8 cellular contexts compared by ENCODE assay signal in the genomic region with DNA sequence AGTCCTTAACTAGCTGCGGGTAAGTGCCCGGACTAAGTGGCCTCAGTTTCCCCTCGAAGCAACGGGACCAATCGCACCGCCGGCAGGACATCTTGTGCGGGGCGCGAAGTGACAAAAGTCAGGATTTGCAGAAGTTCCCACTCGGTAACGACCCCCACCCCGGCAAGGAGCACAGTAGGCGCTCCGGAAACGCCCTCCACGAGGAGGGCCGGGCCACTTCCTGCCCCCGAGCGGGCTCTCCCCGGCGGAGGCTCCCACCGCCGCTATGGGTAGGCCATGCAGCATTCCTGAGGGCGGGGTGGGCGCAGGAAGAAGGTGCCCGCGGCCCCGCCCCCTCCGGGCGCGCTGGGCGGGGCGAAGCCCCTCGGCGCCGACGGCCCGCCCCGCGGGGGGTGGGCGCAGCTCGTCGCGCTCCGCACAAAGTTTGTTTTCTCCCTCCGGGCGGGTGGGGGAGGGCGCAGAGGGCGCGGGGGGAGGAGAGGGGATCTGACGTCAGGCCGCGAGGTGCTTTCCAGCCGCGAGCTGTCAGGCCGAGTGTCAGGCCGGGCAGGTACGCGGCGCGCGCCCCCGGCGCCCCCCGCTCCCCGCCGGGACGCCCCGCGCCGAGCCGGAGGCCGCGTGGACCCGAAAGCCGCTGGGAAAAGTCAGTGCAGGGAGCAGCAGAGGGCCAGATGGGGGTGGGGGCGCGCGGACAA. TPM values are rescaled to one million over a fixed set of nuclear protein-coding genes. Genes with fewer than 3 reads are reported as not detected.
A peak's percentile ranks its signal among the peaks of the same experiment; 100 is the strongest.
DNase-seq lines count a peak whose midpoint lies in the region; ATAC-seq and TF ChIP-seq lines count a peak whose summit lies in the region.

Gene TGIF2, plus strand, starts transcription at position 495 of the 695 bp plus-strand sequence. CDS start 5,178 bp downstream, outside the sequence.

- H3K27ac ChIP-seq in Peyer's patch (peak within 1 kb of the TSS; percentile 88 to 99 (median 96)), esophagus muscularis mucosa (replicated peaks in 1 of 4) (peak within 1 kb of the TSS; percentile 90 to 95 (median 95))
- H3K27ac ChIP-seq in naive thymus-derived CD4-positive, alpha-beta T cell (ENCODE audit: low read depth, low read length) = peak within 1 kb of the TSS; percentile 100

- H3K4me3 ChIP-seq in Peyer's patch = peak within 1 kb of the TSS; percentile 65 to 94 (median 88)
- peak within 1 kb of the TSS; percentile 91 to 94 (median 92) for H3K4me3 ChIP-seq in esophagus muscularis mucosa
- H3K4me3 ChIP-seq in naive thymus-derived CD4-positive, alpha-beta T cell (ENCODE audit: low read length) = peak within 1 kb of the TSS; percentile 70

- peak within 1 kb of the TSS; percentile 88 to 97 (median 92) for H3K4me3 Mint-ChIP-seq in naive thymus-derived CD4-positive, alpha-beta T cell
- H3K4me3 Mint-ChIP-seq in stimulated activated naive B cell treated with anti-CD40 and anti-IgM and Interleukin-4, amounts not matched to agents 10 μg/mL and 1 μg/mL and 100 μg/mL, for 72 hours = peak within 1 kb of the TSS; percentile 86 to 91

- peak within 1 kb of the TSS; percentile 96 to 100 (median 99) for H3K27ac Mint-ChIP-seq in naive thymus-derived CD4-positive, alpha-beta T cell
- H3K27ac Mint-ChIP-seq in stimulated activated naive B cell treated with anti-CD40 and anti-IgM and Interleukin-4, amounts not matched to agents 10 μg/mL and 1 μg/mL and 100 μg/mL, for 72 hours = peak within 1 kb of the TSS; percentile 98

- H3K9me3 ChIP-seq in Peyer's patch (peaks cover 0 to 4% (median 0%) of the 10 kb centered on the region in 4 donors), esophagus muscularis mucosa (no peaks in the 10 kb centered on the region)
- H3K9me3 ChIP-seq in naive thymus-derived CD4-positive, alpha-beta T cell (ENCODE audit: control insufficient read depth in 2 of 3, low read length in 3 of 3) = no peaks in the 10 kb centered on the region

- ATAC-seq in GM19324 (IDR thresholded peaks at IDR 0.05; ENCODE audit: low FRiP score, unreplicated experiment) (peak; percentile 81), HG03520 (IDR thresholded peaks at IDR 0.05; ENCODE audit: unreplicated experiment) (peak; percentile 55)
- peak; percentile 84 for ATAC-seq in naive thymus-derived CD4-positive, alpha-beta T cell
- ATAC-seq in stimulated activated naive B cell treated with anti-CD40 and anti-IgM and Interleukin-4, amounts not matched to agents 10 μg/mL and 1 μg/mL and 100 μg/mL, for 72 hours (replicated peaks) = peak; percentile 70 to 77

- CTCF ChIA-PET in naive thymus-derived CD4-positive, alpha-beta T cell (lab: Charles Lee) = interaction anchor here (0.7 to 1.0 kb wide), 2 partner anchors 24 to 32 kb away, joined by 3 to 4 read pairs; no protein-coding TSS in a partner anchor

- H3K27me3 ChIP-seq in Peyer's patch (no peaks in the 10 kb centered on the region), esophagus muscularis mucosa (no peaks in the 10 kb centered on the region)
- no peaks in the 10 kb centered on the region for H3K27me3 ChIP-seq in naive thymus-derived CD4-positive, alpha-beta T cell (ENCODE audit: control insufficient read depth in 2 of 2, insufficient read depth in 2 of 2, low read length in 2 of 2)

- peak; percentile 77 for DNase-seq in CD1c-positive myeloid dendritic cell (ENCODE audit: extremely low spot score)
- peak; percentile 82 to 94 (median 91) for DNase-seq in Peyer's patch
- peak; percentile 93 to 94 for DNase-seq in activated T-cell treated with anti-CD3 and anti-CD28 coated beads, Interleukin-2, amount 50 U/mL, for 48 hours
- DNase-seq in esophagus muscularis mucosa (ENCODE audit: extremely low spot score) = no peak
- peak; percentile 86 to 93 (median 91) for DNase-seq in naive thymus-derived CD4-positive, alpha-beta T cell
- DNase-seq in stimulated activated naive B cell treated with anti-CD40 and anti-IgM and Interleukin-4, amounts not matched to agents 10 μg/mL and 1 μg/mL and 100 μg/mL, for 72 hours = peak; percentile 85

- H3K4me1 ChIP-seq in Peyer's patch (peaks cover 0 to 30% (median 5%) of the 10 kb centered on the region in 4 donors), esophagus muscularis mucosa (peaks cover 15 to 49% (median 40%) of the 10 kb centered on the region in 4 donors)
- peaks cover 13 to 34% of the 10 kb centered on the region in 2 donors for H3K4me1 ChIP-seq in naive thymus-derived CD4-positive, alpha-beta T cell (ENCODE audit: control insufficient read depth in 2 of 2, insufficient read depth in 2 of 2, low read length in 2 of 2)

- H3K4me1 Mint-ChIP-seq in naive thymus-derived CD4-positive, alpha-beta T cell = peaks cover 27 to 49% (median 40%) of the 10 kb centered on the region in 7 donors
- peaks cover 27 to 36% of the 10 kb centered on the region in 2 donors for H3K4me1 Mint-ChIP-seq in stimulated activated naive B cell treated with anti-CD40 and anti-IgM and Interleukin-4, amounts not matched to agents 10 μg/mL and 1 μg/mL and 100 μg/mL, for 72 hours

- POLR2A ChIA-PET in naive thymus-derived CD4-positive, alpha-beta T cell (lab: Charles Lee) = interaction anchor here (0.6 to 9.3 kb wide), 9 partner anchors 10 to 402 kb away, joined by 3 to 123 read pairs (median 7); partner anchors contain the start of gene RAB5IF

- no peaks in the 10 kb centered on the region for H3K27me3 Mint-ChIP-seq in naive thymus-derived CD4-positive, alpha-beta T cell
- H3K27me3 Mint-ChIP-seq in stimulated activated naive B cell treated with anti-CD40 and anti-IgM and Interleukin-4, amounts not matched to agents 10 μg/mL and 1 μg/mL and 100 μg/mL, for 72 hours = no peaks in the 10 kb centered on the region

- TF ChIP-seq CTCF in Peyer's patch (IDR thresholded peaks at IDR 0.05) = no peak
- no peak for TF ChIP-seq CTCF in esophagus muscularis mucosa (IDR thresholded peaks at IDR 0.05)

- TF ChIP-seq EP300 in esophagus muscularis mucosa (IDR thresholded peaks at IDR 0.05) = no peak

- no peak for TF ChIP-seq POLR2A in Peyer's patch (IDR thresholded peaks at IDR 0.05)
- TF ChIP-seq POLR2A in esophagus muscularis mucosa (IDR thresholded peaks at IDR 0.05; ENCODE audit: low read depth) = no peak

- H3K36me3 ChIP-seq in Peyer's patch = no peaks in the 10 kb centered on the region
- H3K36me3 ChIP-seq in esophagus muscularis mucosa = no peaks in the 10 kb centered on the region
- peaks cover 0 to 6% (median 0%) of the 10 kb centered on the region in 3 experiments for H3K36me3 ChIP-seq in naive thymus-derived CD4-positive, alpha-beta T cell (ENCODE audit: control insufficient read depth in 2 of 3, insufficient read depth in 3 of 3, low read length in 3 of 3)

- 18% methylated on average over 10 of the region's 80 CpGs for WGBS in esophagus muscularis mucosa

- peaks cover 0 to 14% (median 0%) of the 10 kb centered on the region in 5 donors for H3K36me3 Mint-ChIP-seq in naive thymus-derived CD4-positive, alpha-beta T cell
- H3K36me3 Mint-ChIP-seq in stimulated activated naive B cell treated with anti-CD40 and anti-IgM and Interleukin-4, amounts not matched to agents 10 μg/mL and 1 μg/mL and 100 μg/mL, for 72 hours = peaks cover 3 to 11% of the 10 kb centered on the region in 2 donors

- peaks cover 0 to 6% (median 0%) of the 10 kb centered on the region in 11 donors for H3K9me3 Mint-ChIP-seq in naive thymus-derived CD4-positive, alpha-beta T cell
- no peaks in the 10 kb centered on the region for H3K9me3 Mint-ChIP-seq in stimulated activated naive B cell treated with anti-CD40 and anti-IgM and Interleukin-4, amounts not matched to agents 10 μg/mL and 1 μg/mL and 100 μg/mL, for 72 hours

- intact Hi-C loops in esophagus muscularis mucosa (cut with DNase I) = no loop called here
- intact Hi-C loops in naive thymus-derived CD4-positive, alpha-beta T cell (cut with micrococcal nuclease) = loop anchor here (1.0 to 10.0 kb wide), 9 partner anchors 17 to 1478 kb away; partner anchors contain the start of genes RAB5IF (in 2 of the 2), SLA2 (in 1 of the 2) and TRPC4AP (in 1 of the 2)

RNA-seq across cellular contexts. Expression of gene TGIF2, which starts in this region (rescaled TPM):
- total RNA-seq in Peyer's patch (1 to 10 TPM; 2.6 to 8.4 (median 4.5) TPM), esophagus muscularis mucosa (10 to 100 TPM in 2 of 4 donors, 1 to 10 TPM in 2; 5.8 to 18.5 (median 10.6) TPM)
- 10 to 100 TPM; 35.6 to 44.3 (median 40.7) TPM for total RNA-seq in naive thymus-derived CD4-positive, alpha-beta T cell
- 10 to 100 TPM; 32.1 to 37.7 TPM for polyA plus RNA-seq in naive thymus-derived CD4-positive, alpha-beta T cell
